ENCODE assay signal across 17 cellular contexts in the genomic region with DNA sequence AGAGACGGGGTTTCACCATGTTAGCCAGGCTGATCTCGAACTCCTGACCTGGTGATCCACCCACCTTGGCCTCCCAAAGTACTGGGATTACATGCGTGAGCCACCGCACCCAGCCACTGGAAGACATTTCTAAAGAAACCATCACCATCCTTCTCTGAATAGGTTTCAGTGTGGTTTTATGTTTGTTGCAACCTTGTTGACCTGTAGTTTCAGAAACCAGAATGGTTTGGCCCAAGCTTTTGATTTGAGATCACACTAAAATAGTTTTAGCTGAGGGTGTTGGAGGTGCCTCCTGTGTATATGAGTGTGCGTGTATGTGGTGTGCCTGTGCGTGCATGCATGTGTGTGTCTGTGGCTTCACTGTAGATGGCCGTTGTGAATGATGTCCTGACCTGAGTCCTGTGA. TPM values are rescaled to one million over a fixed set of nuclear protein-coding genes. Genes with fewer than 3 reads are reported as not detected.
DNase-seq lines count a peak whose midpoint lies in the region; ATAC-seq lines count a peak whose summit lies in the region.
"Had no signal": no experiment of that assay in that cellular context is flagged by ENCODE, and none has a peak within 500 bp of the region (broad histone marks: within the 10 kb centered on the region; RNA-seq: fewer than 3 reads in every experiment).

No MANE protein-coding gene starts in this region.

- CTCF ChIA-PET in activated naive CD4-positive, alpha-beta T cell treated with anti-CD3 and anti-CD28 coated beads, Interleukin-2, amount 10 ng/mL, durations not matched to agents 7 days and 5 days (lab: Charles Lee) = interaction anchor here (1.2 to 1.6 kb wide), 3 partner anchors 13 to 22 kb away, joined by 3 to 4 read pairs (median 4); no protein-coding TSS in a partner anchor

- H3K27ac Mint-ChIP-seq in activated naive CD4-positive, alpha-beta T cell treated with anti-CD3 and anti-CD28 coated beads, Interleukin-2, amount 10 ng/mL, durations not matched to agents 7 days and 5 days = peak overlapping the region; percentile 90
- H3K27ac Mint-ChIP-seq in IgD-negative memory B cell = peak overlapping the region in 2 of 3 donors; percentile 33 to 60
- H3K27ac Mint-ChIP-seq in activated naive CD8-positive, alpha-beta T cell treated with anti-CD3 and anti-CD28 coated beads for 36 hours = peak overlapping the region; percentile 84
- H3K27ac Mint-ChIP-seq in stimulated activated naive CD8-positive, alpha-beta T cell treated with anti-CD3 and anti-CD28 coated beads, Interleukin-15, Interleukin-2, amounts not matched to agents 100 ng/mL and 50 ng/mL, for 24 hours = peak overlapping the region; percentile 70
- H3K27ac Mint-ChIP-seq: GM23338 had no signal

- no peaks in the 10 kb centered on the region for H3K27me3 Mint-ChIP-seq in activated naive CD4-positive, alpha-beta T cell treated with anti-CD3 and anti-CD28 coated beads, Interleukin-2, amount 10 ng/mL, durations not matched to agents 7 days and 5 days
- no peaks in the 10 kb centered on the region for H3K27me3 Mint-ChIP-seq in IgD-negative memory B cell
- H3K27me3 Mint-ChIP-seq in activated naive CD8-positive, alpha-beta T cell treated with anti-CD3 and anti-CD28 coated beads for 36 hours = no peaks in the 10 kb centered on the region
- no peaks in the 10 kb centered on the region for H3K27me3 Mint-ChIP-seq in stimulated activated naive CD8-positive, alpha-beta T cell treated with anti-CD3 and anti-CD28 coated beads, Interleukin-15, Interleukin-2, amounts not matched to agents 100 ng/mL and 50 ng/mL, for 24 hours
- H3K27me3 Mint-ChIP-seq: brain had no signal

- peaks cover 55% of the 10 kb centered on the region for H3K36me3 Mint-ChIP-seq in activated naive CD4-positive, alpha-beta T cell treated with anti-CD3 and anti-CD28 coated beads, Interleukin-2, amount 10 ng/mL, durations not matched to agents 7 days and 5 days
- H3K36me3 Mint-ChIP-seq in IgD-negative memory B cell = no peaks in the 10 kb centered on the region
- peaks cover 38% of the 10 kb centered on the region for H3K36me3 Mint-ChIP-seq in activated naive CD8-positive, alpha-beta T cell treated with anti-CD3 and anti-CD28 coated beads for 36 hours
- peaks cover 9% of the 10 kb centered on the region for H3K36me3 Mint-ChIP-seq in stimulated activated naive CD8-positive, alpha-beta T cell treated with anti-CD3 and anti-CD28 coated beads, Interleukin-15, Interleukin-2, amounts not matched to agents 100 ng/mL and 50 ng/mL, for 24 hours (ENCODE audit: low read depth)

- no peak for DNase-seq in activated naive CD4-positive, alpha-beta T cell treated with anti-CD3 and anti-CD28 coated beads, Interleukin-2, amount 10 ng/mL, durations not matched to agents 7 days and 5 days
- DNase-seq in activated naive CD4-positive, alpha-beta T cell (lab: John Stamatoyannopoulos, UW) = no peak
- no peak for DNase-seq in activated naive CD8-positive, alpha-beta T cell treated with anti-CD3 and anti-CD28 coated beads for 36 hours
- DNase-seq in SKM-1 treated with dmso at 0.1 percent for 144 hours (lab: John Stamatoyannopoulos, UW; ENCODE audit: unreplicated experiment) = no peak
- DNase-seq in NCI-H1048 (lab: John Stamatoyannopoulos, UW) = no peak
- DNase-seq: dorsolateral prefrontal cortex; heart right ventricle; kidney; midbrain; NCI-H187; stimulated activated CD4-positive, alpha-beta T cell treated with anti-CD3 and anti-CD28 coated beads, Interleukin-4, amount 100 ng/mL, for 24 hours had no signal

- peaks cover 3% of the 10 kb centered on the region for H3K9me3 Mint-ChIP-seq in activated naive CD4-positive, alpha-beta T cell treated with anti-CD3 and anti-CD28 coated beads, Interleukin-2, amount 10 ng/mL, durations not matched to agents 7 days and 5 days
- no peaks in the 10 kb centered on the region for H3K9me3 Mint-ChIP-seq in IgD-negative memory B cell
- H3K9me3 Mint-ChIP-seq in activated naive CD8-positive, alpha-beta T cell treated with anti-CD3 and anti-CD28 coated beads for 36 hours = peaks cover 3% of the 10 kb centered on the region
- H3K9me3 Mint-ChIP-seq in stimulated activated naive CD8-positive, alpha-beta T cell treated with anti-CD3 and anti-CD28 coated beads, Interleukin-15, Interleukin-2, amounts not matched to agents 100 ng/mL and 50 ng/mL, for 24 hours = no peaks in the 10 kb centered on the region
- H3K9me3 Mint-ChIP-seq: brain, GM23338 had no signal

- peak overlapping the region; percentile 18 for H3K4me3 Mint-ChIP-seq in activated naive CD4-positive, alpha-beta T cell treated with anti-CD3 and anti-CD28 coated beads, Interleukin-2, amount 10 ng/mL, durations not matched to agents 7 days and 5 days
- H3K4me3 Mint-ChIP-seq in IgD-negative memory B cell = peak overlapping the region in 3 of 4 donors; percentile 2 to 63 (median 4)
- H3K4me3 Mint-ChIP-seq in activated naive CD8-positive, alpha-beta T cell treated with anti-CD3 and anti-CD28 coated beads for 36 hours = no peak overlapping the region
- peak overlapping the region; percentile 21 for H3K4me3 Mint-ChIP-seq in stimulated activated naive CD8-positive, alpha-beta T cell treated with anti-CD3 and anti-CD28 coated beads, Interleukin-15, Interleukin-2, amounts not matched to agents 100 ng/mL and 50 ng/mL, for 24 hours
- H3K4me3 Mint-ChIP-seq: brain, GM23338 had no signal

- peaks cover 98% of the 10 kb centered on the region for H3K4me1 Mint-ChIP-seq in activated naive CD4-positive, alpha-beta T cell treated with anti-CD3 and anti-CD28 coated beads, Interleukin-2, amount 10 ng/mL, durations not matched to agents 7 days and 5 days
- peaks cover 24 to 36% (median 34%) of the 10 kb centered on the region in 3 donors for H3K4me1 Mint-ChIP-seq in IgD-negative memory B cell
- H3K4me1 Mint-ChIP-seq in activated naive CD8-positive, alpha-beta T cell treated with anti-CD3 and anti-CD28 coated beads for 36 hours = peaks cover 92% of the 10 kb centered on the region
- peaks cover 98% of the 10 kb centered on the region for H3K4me1 Mint-ChIP-seq in stimulated activated naive CD8-positive, alpha-beta T cell treated with anti-CD3 and anti-CD28 coated beads, Interleukin-15, Interleukin-2, amounts not matched to agents 100 ng/mL and 50 ng/mL, for 24 hours (ENCODE audit: low read depth)

- no peak for ATAC-seq in GM18520 (IDR thresholded peaks at IDR 0.05; ENCODE audit: unreplicated experiment)
- ATAC-seq: GM23338, heart right ventricle, K562 had no signal

RNA-seq across cellular contexts. Expression of gene INPP4A, which starts 26.2 kb away (rescaled TPM):
- polyA plus RNA-seq in IgD-negative memory B cell = 8.2 TPM
- total RNA-seq in activated naive CD8-positive, alpha-beta T cell treated with anti-CD3 and anti-CD28 coated beads for 36 hours = 10 to 100 TPM; 31.6 to 31.9 TPM
